In genomic region chr7:70881470-70881869, GRCh38 we compare ENCODE assay signal across 27 cellular contexts.
"Had no signal": no experiment of that assay in that cellular context is flagged by ENCODE, and none has a peak within 500 bp of the region (broad histone marks: within the 10 kb centered on the region; RNA-seq: fewer than 3 reads in every experiment).

No MANE protein-coding gene starts in this region.

- H3K27me3 ChIP-seq: Peyer's patch, SJCRH30 had no signal

- H3K4me1 ChIP-seq: Peyer's patch, SJCRH30 had no signal

- H3K4me3 Mint-ChIP-seq: activated CD4-positive, alpha-beta memory T cell treated with anti-CD3 and anti-CD28 coated beads, Interleukin-2, amount 10 ng/mL, durations not matched to agents 7 days and 5 days; activated naive CD4-positive, alpha-beta T cell treated with anti-CD3 and anti-CD28 coated beads for 36 hours; activated naive CD8-positive, alpha-beta T cell treated with anti-CD3 and anti-CD28 coated beads for 36 hours; activated T-helper 17 cell treated with anti-CD3 and anti-CD28 coated beads, Interleukin-2, amount 50 U/mL, for 72 hours; T-cell had no signal

- H3K36me3 ChIP-seq: Peyer's patch, SJCRH30 had no signal

- DNase-seq: activated CD4-positive, alpha-beta memory T cell treated with anti-CD3 and anti-CD28 coated beads, Interleukin-2, amount 10 ng/mL, durations not matched to agents 7 days and 5 days; activated CD4-positive, alpha-beta T cell treated with anti-CD3 and anti-CD28 coated beads, Interleukin-2, amount 50 U/mL, for 1 hour; activated CD4-positive, CD25-positive, alpha-beta regulatory T cell; activated gamma-delta T cell; activated naive CD4-positive, alpha-beta T cell treated with anti-CD3 and anti-CD28 coated beads for 36 hours; activated naive CD8-positive, alpha-beta T cell treated with anti-CD3 and anti-CD28 coated beads for 36 hours; activated T-cell treated with anti-CD3 and anti-CD28 coated beads for 4 hours; activated T-cell treated with anti-CD3 and anti-CD28 coated beads, Interleukin-2, amount 50 U/mL, for 48 hours; anterior cingulate cortex; cerebellar nuclear complex; Kasumi-1; KBM-7; NCI-H146; NCI-H187 treated with DMSO at 0.1 percent for 48 hours; NCI-H2171; NCI-H226; NCI-H526; NCI-H774; NK-92 treated with Interleukin-12 subunit alpha and Interleukin-12 subunit beta, amount 100 ng/mL, for 24 hours; Peyer's patch; Right ventricle myocardium superior; SJCRH30; T-cell; T-helper 2 cell; T1000 had no signal

- H3K27me3 Mint-ChIP-seq: activated CD4-positive, alpha-beta memory T cell treated with anti-CD3 and anti-CD28 coated beads, Interleukin-2, amount 10 ng/mL, durations not matched to agents 7 days and 5 days; activated naive CD8-positive, alpha-beta T cell treated with anti-CD3 and anti-CD28 coated beads for 36 hours had no signal

- H3K9me3 ChIP-seq: Peyer's patch, SJCRH30 had no signal

- H3K27ac ChIP-seq: Peyer's patch, RWPE1, SJCRH30 had no signal

- H3K36me3 Mint-ChIP-seq: activated naive CD8-positive, alpha-beta T cell treated with anti-CD3 and anti-CD28 coated beads for 36 hours; T-cell had no signal

- ATAC-seq: activated T-helper 17 cell treated with anti-CD3 and anti-CD28 coated beads, Interleukin-2, amount 50 U/mL, for 72 hours; T-cell had no signal

- H3K4me3 ChIP-seq: Peyer's patch, SJCRH30 had no signal

- H3K27ac Mint-ChIP-seq: activated CD4-positive, alpha-beta memory T cell treated with anti-CD3 and anti-CD28 coated beads, Interleukin-2, amount 10 ng/mL, durations not matched to agents 7 days and 5 days; activated naive CD4-positive, alpha-beta T cell treated with anti-CD3 and anti-CD28 coated beads for 36 hours; activated naive CD8-positive, alpha-beta T cell treated with anti-CD3 and anti-CD28 coated beads for 36 hours; activated T-helper 17 cell treated with anti-CD3 and anti-CD28 coated beads, Interleukin-2, amount 50 U/mL, for 72 hours; T-cell had no signal

- H3K4me1 Mint-ChIP-seq: activated CD4-positive, alpha-beta memory T cell treated with anti-CD3 and anti-CD28 coated beads, Interleukin-2, amount 10 ng/mL, durations not matched to agents 7 days and 5 days; activated naive CD8-positive, alpha-beta T cell treated with anti-CD3 and anti-CD28 coated beads for 36 hours; activated T-helper 17 cell treated with anti-CD3 and anti-CD28 coated beads, Interleukin-2, amount 50 U/mL, for 72 hours; T-cell had no signal
